ENCODE assay signal across 8 cellular contexts in the genomic region with DNA sequence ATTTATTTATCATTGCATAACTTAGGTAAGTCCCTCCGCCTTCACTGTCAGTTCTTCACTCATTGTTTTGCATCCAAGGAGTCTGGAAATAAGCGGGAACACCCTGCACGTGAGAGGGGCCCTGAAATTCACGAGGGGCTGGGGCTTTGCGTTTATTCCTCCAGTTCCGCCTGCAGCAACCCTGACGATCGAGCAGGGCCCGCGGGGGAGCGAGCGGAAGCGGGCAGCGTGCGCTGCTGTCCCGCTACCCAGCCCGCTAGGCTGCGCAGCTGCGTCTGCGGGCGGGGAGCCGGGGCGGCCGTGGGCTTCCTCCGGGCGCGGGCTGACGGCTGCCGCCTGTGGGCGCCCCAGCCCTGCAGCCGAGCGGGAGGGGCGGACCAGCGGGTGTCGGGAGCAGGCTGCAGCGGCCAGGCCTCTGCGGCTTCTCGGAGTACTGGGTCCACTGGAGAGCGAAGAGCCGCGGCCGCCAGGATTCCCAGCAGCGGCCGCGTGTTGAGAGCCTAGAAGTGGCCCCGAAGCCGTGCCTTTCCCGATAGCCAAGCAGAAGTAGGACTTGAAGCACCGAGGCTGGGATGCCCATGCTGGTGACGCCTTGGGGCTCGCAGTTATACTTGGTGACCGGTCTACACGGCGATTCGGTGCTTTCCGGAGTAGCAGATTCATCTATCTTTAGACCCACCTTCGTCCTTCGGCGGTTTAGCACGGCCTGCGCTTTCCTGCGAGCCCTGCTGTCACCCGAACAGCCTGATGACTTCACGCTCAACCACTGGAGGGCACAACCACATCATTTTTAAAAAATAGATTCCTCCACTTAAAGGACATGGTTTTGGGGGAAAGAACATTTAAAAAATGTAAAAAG. TPM values are rescaled to one million over a fixed set of nuclear protein-coding genes. Genes with fewer than 3 reads are reported as not detected.
DNase-seq lines count a peak whose midpoint lies in the region; ATAC-seq and TF ChIP-seq lines count a peak whose summit lies in the region.

No MANE protein-coding gene starts in this region.

- H3K36me3 ChIP-seq in Caco-2 (ENCODE audit: control insufficient read depth, insufficient read depth, low read length) (no peaks in the 10 kb centered on the region), Peyer's patch (no peaks in the 10 kb centered on the region)

- H3K9me3 Mint-ChIP-seq in Caco-2 (ENCODE audit: unreplicated experiment) (no peaks in the 10 kb centered on the region), nephron (no peaks in the 10 kb centered on the region)
- H3K9me3 Mint-ChIP-seq in activated T-helper 2 cell treated with anti-CD3 and anti-CD28 coated beads, Interferon-gamma antibody, Interleukin-2, Interleukin-4, amounts not matched to agents 10 μg/mL and 5 μg/mL and 100 μg/mL, durations not matched to agents 14 hours and 24 hours and 36 hours = no peaks in the 10 kb centered on the region
- H3K9me3 Mint-ChIP-seq in stimulated activated naive CD8-positive, alpha-beta T cell treated with anti-CD3 and anti-CD28 coated beads, Interleukin-15, amount 100 ng/mL, for 72 hours = peaks cover 0 to 4% of the 10 kb centered on the region in 2 donors

- intact Hi-C loops in Caco-2 (cut with micrococcal nuclease; ENCODE audit: unreplicated experiment) = loop anchor here (1.0 to 2.0 kb wide), 6 partner anchors 44 to 422 kb away; a partner anchor contains a TSS
- intact Hi-C loops in activated T-helper 2 cell treated with anti-CD3 and anti-CD28 coated beads, Interferon-gamma antibody, Interleukin-2, Interleukin-4, amounts not matched to agents 10 μg/mL and 5 μg/mL and 100 μg/mL, durations not matched to agents 14 hours and 24 hours and 36 hours (cut with micrococcal nuclease) = loop anchor here (1.0 to 10.0 kb wide), 6 partner anchors 111 to 433 kb away; a partner anchor contains a TSS

- H3K27ac ChIP-seq in Peyer's patch = peak overlapping the region in 3 of 4 donors; percentile 42 to 63 (median 61)

- H3K27me3 Mint-ChIP-seq in Caco-2 (ENCODE audit: insufficient read depth, unreplicated experiment) = no peaks in the 10 kb centered on the region
- H3K27me3 Mint-ChIP-seq in activated T-helper 2 cell treated with anti-CD3 and anti-CD28 coated beads, Interferon-gamma antibody, Interleukin-2, Interleukin-4, amounts not matched to agents 10 μg/mL and 5 μg/mL and 100 μg/mL, durations not matched to agents 14 hours and 24 hours and 36 hours (ENCODE audit: low read depth) = peaks cover 41% of the 10 kb centered on the region
- no peaks in the 10 kb centered on the region for H3K27me3 Mint-ChIP-seq in nephron (ENCODE audit: low read depth)
- peaks cover 20% of the 10 kb centered on the region for H3K27me3 Mint-ChIP-seq in stimulated activated naive CD8-positive, alpha-beta T cell treated with anti-CD3 and anti-CD28 coated beads, Interleukin-15, amount 100 ng/mL, for 72 hours

- peak overlapping the region; percentile 71 for H3K4me3 Mint-ChIP-seq in Caco-2 (ENCODE audit: unreplicated experiment)
- peak overlapping the region; percentile 60 for H3K4me3 Mint-ChIP-seq in activated T-helper 2 cell treated with anti-CD3 and anti-CD28 coated beads, Interferon-gamma antibody, Interleukin-2, Interleukin-4, amounts not matched to agents 10 μg/mL and 5 μg/mL and 100 μg/mL, durations not matched to agents 14 hours and 24 hours and 36 hours (ENCODE audit: low read depth)
- peak overlapping the region; percentile 83 to 86 (median 86) for H3K4me3 Mint-ChIP-seq in nephron
- peak overlapping the region; percentile 68 to 83 for H3K4me3 Mint-ChIP-seq in stimulated activated naive CD8-positive, alpha-beta T cell treated with anti-CD3 and anti-CD28 coated beads, Interleukin-15, amount 100 ng/mL, for 72 hours

- H3K4me3 ChIP-seq in Caco-2 (ENCODE audit: low read depth, low read length) = peak overlapping the region; percentile 57
- H3K4me3 ChIP-seq in Peyer's patch = peak overlapping the region; percentile 31 to 53 (median 51)

- POLR2A ChIA-PET in Caco-2 (lab: Charles Lee) = no interaction called here

- H3K27me3 ChIP-seq in Caco-2 (replicated peaks; ENCODE audit: control insufficient read depth, insufficient read depth, low read length) = no peaks in the 10 kb centered on the region
- no peaks in the 10 kb centered on the region for H3K27me3 ChIP-seq in Peyer's patch

- H3K27ac Mint-ChIP-seq in Caco-2 (ENCODE audit: unreplicated experiment) (peak overlapping the region; percentile 69), nephron (peak overlapping the region; percentile 79 to 91 (median 83))
- H3K27ac Mint-ChIP-seq in activated T-helper 2 cell treated with anti-CD3 and anti-CD28 coated beads, Interferon-gamma antibody, Interleukin-2, Interleukin-4, amounts not matched to agents 10 μg/mL and 5 μg/mL and 100 μg/mL, durations not matched to agents 14 hours and 24 hours and 36 hours = no peak overlapping the region
- peak overlapping the region in 1 of 2 donors; percentile 22 for H3K27ac Mint-ChIP-seq in stimulated activated naive CD8-positive, alpha-beta T cell treated with anti-CD3 and anti-CD28 coated beads, Interleukin-15, amount 100 ng/mL, for 72 hours

- H3K4me1 Mint-ChIP-seq in Caco-2 (ENCODE audit: low read depth, unreplicated experiment) (peaks cover 29% of the 10 kb centered on the region), nephron (peaks cover 54% of the 10 kb centered on the region)
- H3K4me1 Mint-ChIP-seq in activated T-helper 2 cell treated with anti-CD3 and anti-CD28 coated beads, Interferon-gamma antibody, Interleukin-2, Interleukin-4, amounts not matched to agents 10 μg/mL and 5 μg/mL and 100 μg/mL, durations not matched to agents 14 hours and 24 hours and 36 hours (ENCODE audit: low read depth) = peaks cover 17% of the 10 kb centered on the region
- H3K4me1 Mint-ChIP-seq in stimulated activated naive CD8-positive, alpha-beta T cell treated with anti-CD3 and anti-CD28 coated beads, Interleukin-15, amount 100 ng/mL, for 72 hours = peaks cover 12% of the 10 kb centered on the region

- H3K4me1 ChIP-seq in Caco-2 = peaks cover 19% of the 10 kb centered on the region
- peaks cover 0 to 16% (median 0%) of the 10 kb centered on the region in 4 donors for H3K4me1 ChIP-seq in Peyer's patch

- no peak for TF ChIP-seq POLR2A in Peyer's patch (IDR thresholded peaks at IDR 0.05)

- CTCF ChIA-PET in Caco-2 (lab: Charles Lee) = interaction anchor here (0.6 to 1.4 kb wide), 6 partner anchors 101 to 626 kb away, joined by 3 to 13 read pairs (median 3); a partner anchor contains a TSS

- no peaks in the 10 kb centered on the region for H3K9me3 ChIP-seq in Caco-2
- H3K9me3 ChIP-seq in Peyer's patch = no peaks in the 10 kb centered on the region

- ATAC-seq in stimulated activated naive CD8-positive, alpha-beta T cell treated with anti-CD3 and anti-CD28 coated beads, Interleukin-15, amount 100 ng/mL, for 72 hours = peak; percentile 94

- H3K36me3 Mint-ChIP-seq in Caco-2 (ENCODE audit: insufficient read depth, unreplicated experiment) = peaks cover 9% of the 10 kb centered on the region
- H3K36me3 Mint-ChIP-seq in activated T-helper 2 cell treated with anti-CD3 and anti-CD28 coated beads, Interferon-gamma antibody, Interleukin-2, Interleukin-4, amounts not matched to agents 10 μg/mL and 5 μg/mL and 100 μg/mL, durations not matched to agents 14 hours and 24 hours and 36 hours (ENCODE audit: low read depth) = no peaks in the 10 kb centered on the region
- H3K36me3 Mint-ChIP-seq in nephron (ENCODE audit: low read depth) = no peaks in the 10 kb centered on the region

- DNase-seq in Caco-2 = peak; percentile 75 to 80
- DNase-seq in GM20000 (ENCODE audit: low spot score) = peak; percentile 84
- peak; percentile 61 for DNase-seq in HT-29 (ENCODE audit: low spot score)
- peak; percentile 42 to 75 (median 65) for DNase-seq in Peyer's patch
- peak; percentile 36 for DNase-seq in activated T-helper 2 cell treated with anti-CD3 and anti-CD28 coated beads, Interferon-gamma antibody, Interleukin-2, Interleukin-4, amounts not matched to agents 10 μg/mL and 5 μg/mL and 100 μg/mL, durations not matched to agents 14 hours and 24 hours and 36 hours (ENCODE audit: low spot score)
- peak; percentile 88 for DNase-seq in fibroblast of peridontal ligament (ENCODE audit: extremely low read depth)
- peak; percentile 66 to 69 for DNase-seq in stimulated activated naive CD8-positive, alpha-beta T cell treated with anti-CD3 and anti-CD28 coated beads, Interleukin-15, amount 100 ng/mL, for 72 hours

- TF ChIP-seq CTCF in Caco-2 (IDR thresholded peaks at IDR 0.05; ENCODE audit: insufficient read depth in 1 of 2, low read depth in 1 of 2, low read length in 1 of 2, severe bottlenecking in 1 of 2, unreplicated experiment in 1 of 2) = peak; percentile 45 to 51
- TF ChIP-seq CTCF in GM20000 (IDR thresholded peaks at IDR 0.05; ENCODE audit: extremely low read depth, missing control alignments) = peak; percentile 60
- TF ChIP-seq CTCF in Peyer's patch (IDR thresholded peaks at IDR 0.05) = peak in 5 of 6 experiments; percentile 12 to 48 (median 43)
- peak; percentile 57 to 79 (median 61) for TF ChIP-seq CTCF in nephron (IDR thresholded peaks at IDR 0.05; ENCODE audit: unreplicated experiment in 3 of 3)

- no TSS peak for BruUV-seq in Caco-2 (replicated peaks; lab: Mats Ljungman, UMichigan)

RNA-seq across cellular contexts. Expression of a gene that starts 32.9 kb away (rescaled TPM):
- 4.5 and 4.9 TPM in 2 replicates for total RNA-seq in Caco-2 (2022)
- total RNA-seq in HT-29 (2014; rRNA removed; shearing (Covaris generic)) = 17.7 and 19.7 TPM in 2 replicates
- 10 to 100 TPM in 1 of 4 donors, 1 to 10 TPM in 3; 5.4 to 49.5 (median 5.9) TPM for total RNA-seq in Peyer's patch
- total RNA-seq in activated T-helper 2 cell treated with anti-CD3 and anti-CD28 coated beads, Interferon-gamma antibody, Interleukin-2, Interleukin-4, amounts not matched to agents 10 μg/mL and 5 μg/mL and 100 μg/mL, durations not matched to agents 14 hours and 24 hours and 36 hours = 34.0 and 34.3 TPM in 2 replicates

Comparison
In these comparisons a context has a peak if more than half of its experiments do, and no peak if none do; other contexts are left out.
1. Peak in every context shown above with its lines: DNase-seq, ATAC-seq, H3K4me3 ChIP-seq and H3K27ac ChIP-seq.
2. DNase-seq: peak in every context shown above with its lines; median percentile 88 in fibroblast of peridontal ligament; 84 in GM20000; 78 in Caco-2; 68 in stimulated activated naive CD8-positive, alpha-beta T cell treated with anti-CD3 and anti-CD28 coated beads, Interleukin-15, amount 100 ng/mL, for 72 hours; 65 in Peyer's patch; 61 in HT-29; 36 in activated T-helper 2 cell treated with anti-CD3 and anti-CD28 coated beads, Interferon-gamma antibody, Interleukin-2, Interleukin-4, amounts not matched to agents 10 μg/mL and 5 μg/mL and 100 μg/mL, durations not matched to agents 14 hours and 24 hours and 36 hours.